ENCODE assay signal across 15 cellular contexts in the genomic region with DNA sequence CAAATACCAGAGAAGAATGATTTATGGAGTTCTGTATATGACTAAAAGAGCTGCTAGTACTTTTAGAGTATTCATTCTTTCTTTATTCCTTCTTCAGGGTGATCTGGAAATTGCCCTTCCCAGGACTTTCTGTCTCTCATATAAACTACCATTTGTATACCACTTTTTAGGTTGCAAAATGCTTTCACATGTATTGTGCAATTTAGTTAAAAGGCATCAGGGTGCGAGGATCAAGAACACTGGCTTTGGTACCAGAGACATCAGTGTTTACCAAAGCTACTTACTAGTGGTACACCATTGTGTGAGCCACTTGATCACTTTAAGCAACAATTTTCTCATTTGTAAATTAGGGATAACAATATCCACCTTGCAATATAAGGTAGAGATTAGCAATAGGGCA.
DNase-seq lines count a peak whose midpoint lies in the region; ATAC-seq, FAIRE-seq and TF ChIP-seq lines count a peak whose summit lies in the region.
"Had no signal": no experiment of that assay in that cellular context is flagged by ENCODE, and none has a peak within 500 bp of the region (broad histone marks: within the 10 kb centered on the region; RNA-seq: fewer than 3 reads in every experiment).

No MANE protein-coding gene starts in this region.

- no peaks in the 10 kb centered on the region for H4K20me1 ChIP-seq in osteoblast (ENCODE audit: insufficient read depth, low read length)

- H3K4me1 ChIP-seq in A549 (peaks cover 23% of the 10 kb centered on the region), osteoblast (ENCODE audit: insufficient read depth, low read length) (peaks cover 8% of the 10 kb centered on the region)

- no peak for TF ChIP-seq POLR2A in A549 (IDR thresholded peaks at IDR 0.05; ENCODE audit: low read length)

- no peak for TF ChIP-seq RAD21 in A549 (conservative IDR thresholded peaks at IDR 0.05 in 1 of 2, IDR thresholded peaks at IDR 0.05 in 1 of 2)

- H3K27ac ChIP-seq in A549: no peak overlapping the region
- no peak overlapping the region for H3K27ac ChIP-seq in osteoblast (ENCODE audit: low read depth, low read length)

- no peak overlapping the region for H2AFZ ChIP-seq in osteoblast (ENCODE audit: low read length)
- H2AFZ ChIP-seq: GM23338 had no signal

- POLR2A ChIA-PET in A549 (lab: Yijun Ruan, JAX): no interaction called here

- no peak for FAIRE-seq in A549 (lab: Jason Lieb, UNC)
- FAIRE-seq: GM12891 had no signal

- no peak for ATAC-seq in A549
- ATAC-seq: GM23338 had no signal

- H3K27me3 ChIP-seq in osteoblast (ENCODE audit: insufficient read depth, low read length): no peaks in the 10 kb centered on the region

- H3K9me3 ChIP-seq in A549 (no peaks in the 10 kb centered on the region), osteoblast (ENCODE audit: low read depth, low read length) (no peaks in the 10 kb centered on the region)

- TF ChIP-seq CTCF in A549 (IDR thresholded peaks at IDR 0.05) (no peak), fibroblast of villous mesenchyme (IDR thresholded peaks at IDR 0.05; ENCODE audit: insufficient read depth, low read depth, low read length) (no peak), osteoblast (IDR thresholded peaks at IDR 0.05; ENCODE audit: extremely low read depth, low read depth, low read length) (no peak)

- H3K4me2 ChIP-seq in A549: peak overlapping the region; percentile 29
- H3K4me2 ChIP-seq in osteoblast (ENCODE audit: insufficient read depth, low read length): no peak overlapping the region
- H3K4me2 ChIP-seq: GM23338 had no signal

- no peak for TF ChIP-seq EP300 in A549 (IDR thresholded peaks at IDR 0.05)

- WGBS in A549 (ENCODE audit: missing lambda C conversion rate): 92% methylated on average over 1 of the region's 1 CpG

- H3K36me3 ChIP-seq in osteoblast (ENCODE audit: insufficient read depth, low read length): no peaks in the 10 kb centered on the region

- CTCF ChIA-PET in A549 (lab: Yijun Ruan, JAX): interaction anchor here (1.3 to 1.4 kb wide), 2 partner anchors 26 to 159 kb away, joined by 3 read pairs; no protein-coding TSS in a partner anchor

- DNase-seq in A549 (ENCODE audit: low read depth in 1 of 2, low spot score in 1 of 2) (no peak), NCI-H226 (peak; percentile 54), fibroblast of villous mesenchyme (ENCODE audit: low read depth) (peak; percentile 29), osteoblast (ENCODE audit: insufficient read length, low spot score, missing footprints) (peak; percentile 22), NCI-H1092 treated with DMSO at 0.1 percent for 48 hours (lab: John Stamatoyannopoulos, UW) (no peak), GM19238 (ENCODE audit: insufficient read length, low spot score) (no peak), D341Med (ENCODE audit: low spot score) (no peak)
- DNase-seq: 8988T; C1 segment of cervical spinal cord; Calu3; CD4-positive, alpha-beta T cell; DMS79; H7 had no signal

- no peak overlapping the region for H3K4me3 ChIP-seq in A549
- H3K4me3 ChIP-seq in fibroblast of villous mesenchyme (ENCODE audit: low read depth, low read length): no peak overlapping the region
- no peak overlapping the region for H3K4me3 ChIP-seq in osteoblast (ENCODE audit: insufficient read depth, low read length)
- H3K4me3 ChIP-seq: GM23338 had no signal

- H3K79me2 ChIP-seq in osteoblast (ENCODE audit: insufficient read depth, low read length): no peaks in the 10 kb centered on the region

TF ChIP-seq in A549, 52 proteins besides CTCF, POLR2A, EP300 and RAD21:
- TF ChIP-seq SREBF2 (IDR thresholded peaks at IDR 0.05) (no peak), JUN (IDR thresholded peaks at IDR 0.05) (no peak), CEBPB (IDR thresholded peaks at IDR 0.05) (0 out of 4 replicates have a peak, but pooled peaks of 1 of the 2 experiments have one; percentile 30), RCOR1 (IDR thresholded peaks at IDR 0.05; ENCODE audit: low read depth, low read length) (no peak)
- TF ChIP-seq, protein P1, sequence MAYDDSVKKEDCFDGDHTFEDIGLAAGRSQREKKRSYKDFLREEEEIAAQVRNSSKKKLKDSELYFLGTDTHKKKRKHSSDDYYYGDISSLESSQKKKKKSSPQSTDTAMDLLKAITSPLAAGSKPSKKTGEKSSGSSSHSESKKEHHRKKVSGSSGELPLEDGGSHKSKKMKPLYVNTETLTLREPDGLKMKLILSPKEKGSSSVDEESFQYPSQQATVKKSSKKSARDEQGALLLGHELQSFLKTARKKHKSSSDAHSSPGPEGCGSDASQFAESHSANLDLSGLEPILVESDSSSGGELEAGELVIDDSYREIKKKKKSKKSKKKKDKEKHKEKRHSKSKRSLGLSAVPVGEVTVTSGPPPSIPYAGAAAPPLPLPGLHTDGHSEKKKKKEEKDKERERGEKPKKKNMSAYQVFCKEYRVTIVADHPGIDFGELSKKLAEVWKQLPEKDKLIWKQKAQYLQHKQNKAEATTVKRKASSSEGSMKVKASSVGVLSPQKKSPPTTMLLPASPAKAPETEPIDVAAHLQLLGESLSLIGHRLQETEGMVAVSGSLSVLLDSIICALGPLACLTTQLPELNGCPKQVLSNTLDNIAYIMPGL (CRISPR knock-in tag; IDR thresholded peaks at IDR 0.05; ENCODE audit: borderline replicate concordance): no peak

Comparison
In these comparisons a context has a peak if more than half of its experiments do, and no peak if none do; other contexts are left out.
1. DNase-seq: peak in NCI-H226 (single experiment), fibroblast of villous mesenchyme (single experiment) and osteoblast (single experiment); none in A549 (0 of 2), NCI-H1092 treated with DMSO at 0.1 percent for 48 hours (single experiment), GM19238 (single experiment) and D341Med (single experiment).